1 cellular context compared by ENCODE assay signal in the genomic region with DNA sequence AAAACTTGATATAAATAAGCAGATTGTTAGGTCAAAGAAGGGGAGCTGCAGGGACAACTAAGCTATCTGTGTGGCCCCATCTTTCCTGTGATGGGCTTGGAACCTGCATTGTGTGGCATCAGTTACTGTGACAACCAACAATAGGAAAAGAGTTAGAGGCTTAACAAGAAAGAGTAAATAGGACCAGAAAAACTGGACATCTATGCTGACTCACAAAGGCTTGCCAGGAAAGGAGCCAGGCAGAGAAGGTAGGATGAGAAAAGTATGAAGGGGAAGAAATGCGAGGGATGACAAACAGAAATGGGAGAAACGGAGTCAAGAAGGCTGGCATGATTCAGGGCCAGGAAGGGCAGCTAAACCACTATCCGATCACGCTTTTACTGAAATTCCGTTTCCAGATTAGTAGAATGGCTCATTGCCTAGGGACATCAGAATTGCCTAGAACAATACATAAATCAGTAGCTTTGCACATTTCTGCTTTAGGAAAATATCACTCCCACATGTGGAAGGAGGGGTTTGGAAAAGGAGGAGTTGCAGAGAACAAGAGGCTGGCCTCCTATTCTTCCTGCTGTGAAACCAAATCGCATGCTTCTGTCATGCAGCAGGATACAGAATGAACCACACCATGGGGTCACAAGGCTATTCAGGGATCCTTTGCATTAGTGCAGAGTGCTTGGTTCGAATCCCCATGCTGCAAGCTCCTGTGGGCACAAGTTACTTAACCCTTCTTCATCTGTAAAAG.
TF ChIP-seq lines count a peak whose summit lies in the region.

No MANE protein-coding gene starts in this region.

TF ChIP-seq in H1, 55 proteins besides CTCF, POLR2A, EP300 and RAD21:
- TF ChIP-seq TAF7 (optimal IDR thresholded peaks at IDR 0.05; ENCODE audit: borderline replicate concordance, low read depth, low read length): no peak
- TF ChIP-seq SP4 (IDR thresholded peaks at IDR 0.05; ENCODE audit: low read length): no peak
- no peak for TF ChIP-seq CTBP2 (IDR thresholded peaks at IDR 0.05; ENCODE audit: borderline replicate concordance, insufficient read depth, insufficient read length, low read length)
- no peak for TF ChIP-seq EGR1 (IDR thresholded peaks at IDR 0.05; ENCODE audit: borderline replicate concordance, low read depth, low read length)
- TF ChIP-seq, protein P1, sequence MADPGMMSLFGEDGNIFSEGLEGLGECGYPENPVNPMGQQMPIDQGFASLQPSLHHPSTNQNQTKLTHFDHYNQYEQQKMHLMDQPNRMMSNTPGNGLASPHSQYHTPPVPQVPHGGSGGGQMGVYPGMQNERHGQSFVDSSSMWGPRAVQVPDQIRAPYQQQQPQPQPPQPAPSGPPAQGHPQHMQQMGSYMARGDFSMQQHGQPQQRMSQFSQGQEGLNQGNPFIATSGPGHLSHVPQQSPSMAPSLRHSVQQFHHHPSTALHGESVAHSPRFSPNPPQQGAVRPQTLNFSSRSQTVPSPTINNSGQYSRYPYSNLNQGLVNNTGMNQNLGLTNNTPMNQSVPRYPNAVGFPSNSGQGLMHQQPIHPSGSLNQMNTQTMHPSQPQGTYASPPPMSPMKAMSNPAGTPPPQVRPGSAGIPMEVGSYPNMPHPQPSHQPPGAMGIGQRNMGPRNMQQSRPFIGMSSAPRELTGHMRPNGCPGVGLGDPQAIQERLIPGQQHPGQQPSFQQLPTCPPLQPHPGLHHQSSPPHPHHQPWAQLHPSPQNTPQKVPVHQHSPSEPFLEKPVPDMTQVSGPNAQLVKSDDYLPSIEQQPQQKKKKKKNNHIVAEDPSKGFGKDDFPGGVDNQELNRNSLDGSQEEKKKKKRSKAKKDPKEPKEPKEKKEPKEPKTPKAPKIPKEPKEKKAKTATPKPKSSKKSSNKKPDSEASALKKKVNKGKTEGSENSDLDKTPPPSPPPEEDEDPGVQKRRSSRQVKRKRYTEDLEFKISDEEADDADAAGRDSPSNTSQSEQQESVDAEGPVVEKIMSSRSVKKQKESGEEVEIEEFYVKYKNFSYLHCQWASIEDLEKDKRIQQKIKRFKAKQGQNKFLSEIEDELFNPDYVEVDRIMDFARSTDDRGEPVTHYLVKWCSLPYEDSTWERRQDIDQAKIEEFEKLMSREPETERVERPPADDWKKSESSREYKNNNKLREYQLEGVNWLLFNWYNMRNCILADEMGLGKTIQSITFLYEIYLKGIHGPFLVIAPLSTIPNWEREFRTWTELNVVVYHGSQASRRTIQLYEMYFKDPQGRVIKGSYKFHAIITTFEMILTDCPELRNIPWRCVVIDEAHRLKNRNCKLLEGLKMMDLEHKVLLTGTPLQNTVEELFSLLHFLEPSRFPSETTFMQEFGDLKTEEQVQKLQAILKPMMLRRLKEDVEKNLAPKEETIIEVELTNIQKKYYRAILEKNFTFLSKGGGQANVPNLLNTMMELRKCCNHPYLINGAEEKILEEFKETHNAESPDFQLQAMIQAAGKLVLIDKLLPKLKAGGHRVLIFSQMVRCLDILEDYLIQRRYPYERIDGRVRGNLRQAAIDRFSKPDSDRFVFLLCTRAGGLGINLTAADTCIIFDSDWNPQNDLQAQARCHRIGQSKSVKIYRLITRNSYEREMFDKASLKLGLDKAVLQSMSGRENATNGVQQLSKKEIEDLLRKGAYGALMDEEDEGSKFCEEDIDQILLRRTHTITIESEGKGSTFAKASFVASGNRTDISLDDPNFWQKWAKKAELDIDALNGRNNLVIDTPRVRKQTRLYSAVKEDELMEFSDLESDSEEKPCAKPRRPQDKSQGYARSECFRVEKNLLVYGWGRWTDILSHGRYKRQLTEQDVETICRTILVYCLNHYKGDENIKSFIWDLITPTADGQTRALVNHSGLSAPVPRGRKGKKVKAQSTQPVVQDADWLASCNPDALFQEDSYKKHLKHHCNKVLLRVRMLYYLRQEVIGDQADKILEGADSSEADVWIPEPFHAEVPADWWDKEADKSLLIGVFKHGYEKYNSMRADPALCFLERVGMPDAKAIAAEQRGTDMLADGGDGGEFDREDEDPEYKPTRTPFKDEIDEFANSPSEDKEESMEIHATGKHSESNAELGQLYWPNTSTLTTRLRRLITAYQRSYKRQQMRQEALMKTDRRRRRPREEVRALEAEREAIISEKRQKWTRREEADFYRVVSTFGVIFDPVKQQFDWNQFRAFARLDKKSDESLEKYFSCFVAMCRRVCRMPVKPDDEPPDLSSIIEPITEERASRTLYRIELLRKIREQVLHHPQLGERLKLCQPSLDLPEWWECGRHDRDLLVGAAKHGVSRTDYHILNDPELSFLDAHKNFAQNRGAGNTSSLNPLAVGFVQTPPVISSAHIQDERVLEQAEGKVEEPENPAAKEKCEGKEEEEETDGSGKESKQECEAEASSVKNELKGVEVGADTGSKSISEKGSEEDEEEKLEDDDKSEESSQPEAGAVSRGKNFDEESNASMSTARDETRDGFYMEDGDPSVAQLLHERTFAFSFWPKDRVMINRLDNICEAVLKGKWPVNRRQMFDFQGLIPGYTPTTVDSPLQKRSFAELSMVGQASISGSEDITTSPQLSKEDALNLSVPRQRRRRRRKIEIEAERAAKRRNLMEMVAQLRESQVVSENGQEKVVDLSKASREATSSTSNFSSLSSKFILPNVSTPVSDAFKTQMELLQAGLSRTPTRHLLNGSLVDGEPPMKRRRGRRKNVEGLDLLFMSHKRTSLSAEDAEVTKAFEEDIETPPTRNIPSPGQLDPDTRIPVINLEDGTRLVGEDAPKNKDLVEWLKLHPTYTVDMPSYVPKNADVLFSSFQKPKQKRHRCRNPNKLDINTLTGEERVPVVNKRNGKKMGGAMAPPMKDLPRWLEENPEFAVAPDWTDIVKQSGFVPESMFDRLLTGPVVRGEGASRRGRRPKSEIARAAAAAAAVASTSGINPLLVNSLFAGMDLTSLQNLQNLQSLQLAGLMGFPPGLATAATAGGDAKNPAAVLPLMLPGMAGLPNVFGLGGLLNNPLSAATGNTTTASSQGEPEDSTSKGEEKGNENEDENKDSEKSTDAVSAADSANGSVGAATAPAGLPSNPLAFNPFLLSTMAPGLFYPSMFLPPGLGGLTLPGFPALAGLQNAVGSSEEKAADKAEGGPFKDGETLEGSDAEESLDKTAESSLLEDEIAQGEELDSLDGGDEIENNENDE (IDR thresholded peaks at IDR 0.05; ENCODE audit: insufficient replicate concordance, low read length): peak; percentile 62
- TF ChIP-seq, protein P2, sequence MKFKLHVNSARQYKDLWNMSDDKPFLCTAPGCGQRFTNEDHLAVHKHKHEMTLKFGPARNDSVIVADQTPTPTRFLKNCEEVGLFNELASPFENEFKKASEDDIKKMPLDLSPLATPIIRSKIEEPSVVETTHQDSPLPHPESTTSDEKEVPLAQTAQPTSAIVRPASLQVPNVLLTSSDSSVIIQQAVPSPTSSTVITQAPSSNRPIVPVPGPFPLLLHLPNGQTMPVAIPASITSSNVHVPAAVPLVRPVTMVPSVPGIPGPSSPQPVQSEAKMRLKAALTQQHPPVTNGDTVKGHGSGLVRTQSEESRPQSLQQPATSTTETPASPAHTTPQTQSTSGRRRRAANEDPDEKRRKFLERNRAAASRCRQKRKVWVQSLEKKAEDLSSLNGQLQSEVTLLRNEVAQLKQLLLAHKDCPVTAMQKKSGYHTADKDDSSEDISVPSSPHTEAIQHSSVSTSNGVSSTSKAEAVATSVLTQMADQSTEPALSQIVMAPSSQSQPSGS (IDR thresholded peaks at IDR 0.05; ENCODE audit: low read length): peak; percentile 29; the same call in 1 of the 2 replicates
- TF ChIP-seq TAF1 (IDR thresholded peaks at IDR 0.05; ENCODE audit: low read depth, low read length): no peak
- TF ChIP-seq, protein P3, sequence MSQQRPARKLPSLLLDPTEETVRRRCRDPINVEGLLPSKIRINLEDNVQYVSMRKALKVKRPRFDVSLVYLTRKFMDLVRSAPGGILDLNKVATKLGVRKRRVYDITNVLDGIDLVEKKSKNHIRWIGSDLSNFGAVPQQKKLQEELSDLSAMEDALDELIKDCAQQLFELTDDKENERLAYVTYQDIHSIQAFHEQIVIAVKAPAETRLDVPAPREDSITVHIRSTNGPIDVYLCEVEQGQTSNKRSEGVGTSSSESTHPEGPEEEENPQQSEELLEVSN (IDR thresholded peaks at IDR 0.05): no peak
- no peak for TF ChIP-seq CEBPB (IDR thresholded peaks at IDR 0.05; ENCODE audit: low read depth, low read length)
- no peak for TF ChIP-seq CHD1 (IDR thresholded peaks at IDR 0.05; ENCODE audit: low read depth, low read length)
- no peak for TF ChIP-seq FOSL1 (IDR thresholded peaks at IDR 0.05; ENCODE audit: insufficient read depth, low read depth, low read length)
- TF ChIP-seq BCL11A (IDR thresholded peaks at IDR 0.05; ENCODE audit: low read depth in 2 of 2, low read length in 2 of 2): peak in 1 of 2 experiments; percentile 61
- TF ChIP-seq SRF (IDR thresholded peaks at IDR 0.05; ENCODE audit: low read depth, low read length): no peak
- TF ChIP-seq SAP30 (IDR thresholded peaks at IDR 0.05; ENCODE audit: insufficient read depth, insufficient replicate concordance, low read length): no peak
- TF ChIP-seq POU5F1 (IDR thresholded peaks at IDR 0.05; ENCODE audit: low read depth, low read length): peak; percentile 95
- TF ChIP-seq, protein P4, sequence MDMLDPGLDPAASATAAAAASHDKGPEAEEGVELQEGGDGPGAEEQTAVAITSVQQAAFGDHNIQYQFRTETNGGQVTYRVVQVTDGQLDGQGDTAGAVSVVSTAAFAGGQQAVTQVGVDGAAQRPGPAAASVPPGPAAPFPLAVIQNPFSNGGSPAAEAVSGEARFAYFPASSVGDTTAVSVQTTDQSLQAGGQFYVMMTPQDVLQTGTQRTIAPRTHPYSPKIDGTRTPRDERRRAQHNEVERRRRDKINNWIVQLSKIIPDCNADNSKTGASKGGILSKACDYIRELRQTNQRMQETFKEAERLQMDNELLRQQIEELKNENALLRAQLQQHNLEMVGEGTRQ (IDR thresholded peaks at IDR 0.05; ENCODE audit: low read length): no peak
- no peak for TF ChIP-seq CBX8 (IDR thresholded peaks at IDR 0.05; ENCODE audit: borderline replicate concordance, low read depth, low read length)
- TF ChIP-seq CBX5 (IDR thresholded peaks at IDR 0.05; ENCODE audit: low read depth, low read length): no peak
- TF ChIP-seq JUND (IDR thresholded peaks at IDR 0.05; ENCODE audit: low read length): no peak
- TF ChIP-seq, protein P5, sequence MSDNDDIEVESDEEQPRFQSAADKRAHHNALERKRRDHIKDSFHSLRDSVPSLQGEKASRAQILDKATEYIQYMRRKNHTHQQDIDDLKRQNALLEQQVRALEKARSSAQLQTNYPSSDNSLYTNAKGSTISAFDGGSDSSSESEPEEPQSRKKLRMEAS (IDR thresholded peaks at IDR 0.05): 0 out of 2 replicates have a peak, but pooled peaks have one; percentile 53
- TF ChIP-seq, protein P6, sequence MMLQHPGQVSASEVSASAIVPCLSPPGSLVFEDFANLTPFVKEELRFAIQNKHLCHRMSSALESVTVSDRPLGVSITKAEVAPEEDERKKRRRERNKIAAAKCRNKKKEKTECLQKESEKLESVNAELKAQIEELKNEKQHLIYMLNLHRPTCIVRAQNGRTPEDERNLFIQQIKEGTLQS (IDR thresholded peaks at IDR 0.05; ENCODE audit: insufficient read depth, low read depth, low read length): no peak
- no peak for TF ChIP-seq SIX5 (IDR thresholded peaks at IDR 0.05; ENCODE audit: low read depth, low read length)
- no peak for TF ChIP-seq KDM5A (IDR thresholded peaks at IDR 0.05; ENCODE audit: low read length)
- no peak for TF ChIP-seq SUZ12 (IDR thresholded peaks at IDR 0.05; ENCODE audit: low read length)
- TF ChIP-seq RFX5 (IDR thresholded peaks at IDR 0.05; ENCODE audit: borderline replicate concordance, low read depth, low read length): no peak
- no peak for TF ChIP-seq RNF2 (IDR thresholded peaks at IDR 0.05; ENCODE audit: borderline replicate concordance, low read depth, low read length, missing control alignments, poor library complexity, severe bottlenecking)
- TF ChIP-seq RXRA (IDR thresholded peaks at IDR 0.05; ENCODE audit: insufficient read depth, low read depth, low read length): no peak
- TF ChIP-seq HDAC6 (IDR thresholded peaks at IDR 0.05; ENCODE audit: low read depth, low read length): no peak
- TF ChIP-seq POLR2AphosphoS5 (IDR thresholded peaks at IDR 0.05; ENCODE audit: low read depth, low read length): no peak
- no peak for TF ChIP-seq GABPA (IDR thresholded peaks at IDR 0.05; ENCODE audit: borderline replicate concordance, insufficient read depth, low read length)
- no peak for TF ChIP-seq RBBP5 (IDR thresholded peaks at IDR 0.05; ENCODE audit: borderline replicate concordance, low read depth, low read length)
- TF ChIP-seq BACH1 (IDR thresholded peaks at IDR 0.05; ENCODE audit: low read length): no peak
- no peak for TF ChIP-seq PHF8 (conservative IDR thresholded peaks at IDR 0.05; ENCODE audit: low read depth, low read length)
- TF ChIP-seq ZNF274 (IDR thresholded peaks at IDR 0.05; ENCODE audit: borderline replicate concordance, extremely low read depth, low read length): no peak
- no peak for TF ChIP-seq JUN (IDR thresholded peaks at IDR 0.05; ENCODE audit: low read depth, low read length)
- TF ChIP-seq NANOG (IDR thresholded peaks at IDR 0.05; ENCODE audit: insufficient read depth, low read depth, low read length, poor library complexity, severe bottlenecking): peak; percentile 92
- no peak for TF ChIP-seq SIRT6 (IDR thresholded peaks at IDR 0.05; ENCODE audit: low read length)
- peak; percentile 48 to 94; a peak in 2 of 4 replicates for TF ChIP-seq HDAC2 (IDR thresholded peaks at IDR 0.05; ENCODE audit: borderline replicate concordance in 1 of 2, low read depth in 2 of 2, low read length in 2 of 2)
- TF ChIP-seq GTF2F1 (IDR thresholded peaks at IDR 0.05; ENCODE audit: borderline replicate concordance, low read depth, low read length): no peak
- TF ChIP-seq YY1 (IDR thresholded peaks at IDR 0.05; ENCODE audit: low read depth, low read length): no peak
- TF ChIP-seq BRCA1 (IDR thresholded peaks at IDR 0.05; ENCODE audit: low read depth, low read length): no peak
- peak; percentile 89 for TF ChIP-seq KDM1A (IDR thresholded peaks at IDR 0.05; ENCODE audit: borderline replicate concordance, low read length)
- TF ChIP-seq SP1 (IDR thresholded peaks at IDR 0.05; ENCODE audit: low read depth, low read length): 0 out of 2 replicates have a peak, but pooled peaks have one; percentile 45
- no peak for TF ChIP-seq CREB1 (IDR thresholded peaks at IDR 0.05)
- no peak for TF ChIP-seq EZH2 (IDR thresholded peaks at IDR 0.05; ENCODE audit: low read depth, low read length, severe bottlenecking)
- no peak for TF ChIP-seq KDM4A (IDR thresholded peaks at IDR 0.05; ENCODE audit: low read depth, low read length, severe bottlenecking)
- no peak for TF ChIP-seq ASH2L (IDR thresholded peaks at IDR 0.05; ENCODE audit: low read length)
- no peak for TF ChIP-seq TCF12 (IDR thresholded peaks at IDR 0.05; ENCODE audit: low read depth, low read length)
- TF ChIP-seq NRF1 (IDR thresholded peaks at IDR 0.05; ENCODE audit: low read depth, low read length): no peak
- TF ChIP-seq SIN3A (conservative IDR thresholded peaks at IDR 0.05 in 1 of 2, IDR thresholded peaks at IDR 0.05 in 1 of 2; ENCODE audit: low read depth in 1 of 2, low read length in 2 of 2): no peak
- TF ChIP-seq TBP (IDR thresholded peaks at IDR 0.05; ENCODE audit: low read depth, low read length): no peak
- no peak for TF ChIP-seq TEAD4 (IDR thresholded peaks at IDR 0.05; ENCODE audit: low read depth, low read length)
